ENCODE assay signal across 23 cellular contexts in the genomic region with DNA sequence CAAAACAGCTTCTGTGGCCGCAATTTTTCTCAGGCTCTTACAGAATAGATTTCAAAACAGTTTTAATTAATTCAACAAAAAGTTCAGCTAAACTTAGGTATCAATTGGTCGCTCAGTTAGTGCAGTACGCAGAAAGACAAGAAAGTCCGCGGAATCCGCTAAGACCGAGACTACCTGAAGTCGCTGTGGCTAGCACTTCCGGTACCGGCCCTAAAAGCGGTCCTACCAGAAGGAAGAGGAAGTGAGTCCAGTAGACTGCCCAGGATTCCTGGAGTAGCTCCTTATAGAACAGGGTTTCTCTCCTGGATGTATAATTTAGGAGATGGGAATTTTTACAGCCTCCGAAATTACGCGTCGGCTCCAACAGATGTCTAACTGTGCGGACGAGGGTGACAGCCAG. TPM values are rescaled to one million over a fixed set of nuclear protein-coding genes. Genes with fewer than 3 reads are reported as not detected.
DNase-seq lines count a peak whose midpoint lies in the region; ATAC-seq and TF ChIP-seq lines count a peak whose summit lies in the region.
"Had no signal": no experiment of that assay in that cellular context is flagged by ENCODE, and none has a peak within 500 bp of the region (broad histone marks: within the 10 kb centered on the region; RNA-seq: fewer than 3 reads in every experiment).

No MANE protein-coding gene starts in this region.

- H3K36me3 Mint-ChIP-seq in endodermal cell (ENCODE audit: low read depth) = no peaks in the 10 kb centered on the region
- H3K36me3 Mint-ChIP-seq: activated naive CD8-positive, alpha-beta T cell treated with anti-CD3 and anti-CD28 coated beads, Interleukin-2, amount 10 ng/mL, durations not matched to agents 7 days and 5 days; stimulated activated naive B cell treated with anti-CD40 and anti-IgM and Interleukin-4, amounts not matched to agents 10 μg/mL and 1 μg/mL and 100 μg/mL, for 72 hours had no signal

- TF ChIP-seq CTCF in endodermal cell (conservative IDR thresholded peaks at IDR 0.05) (no peak), tibial nerve (IDR thresholded peaks at IDR 0.05) (no peak), uterus (IDR thresholded peaks at IDR 0.05) (no peak)

- H3K9me3 Mint-ChIP-seq in endodermal cell = peaks cover 5% of the 10 kb centered on the region

- 39% methylated on average over 17 of the region's 17 CpGs for WGBS in right cardiac atrium
- WGBS in endodermal cell (ENCODE audit: insufficient coverage in 1 of 2, insufficient read length in 1 of 2), 2 experiments = 96 to 99% methylated on average over 15 to 17 of the region's 17 CpGs
- WGBS in tibial nerve, 2 donors = 36 to 47% methylated on average over 17 of the region's 17 CpGs

- H3K9me3 ChIP-seq in right cardiac atrium (ENCODE audit: control insufficient read depth, low read length) (peaks cover 2% of the 10 kb centered on the region), MG63 (no peaks in the 10 kb centered on the region), endodermal cell (ENCODE audit: control insufficient read depth, low read length) (no peaks in the 10 kb centered on the region), tibial nerve (peaks cover 0 to 12% (median 0%) of the 10 kb centered on the region in 4 donors), uterus (peaks cover 0 to 3% of the 10 kb centered on the region in 2 donors)

- no peak for TF ChIP-seq EP300 in tibial nerve (IDR thresholded peaks at IDR 0.05)

- H3K27ac Mint-ChIP-seq in endodermal cell = no peak overlapping the region
- H3K27ac Mint-ChIP-seq: activated CD4-positive, alpha-beta T cell treated with anti-CD3 and anti-CD28 coated beads, Interleukin-2, amount 10 ng/mL, durations not matched to agents 7 days and 5 days; activated naive CD8-positive, alpha-beta T cell treated with anti-CD3 and anti-CD28 coated beads, Interleukin-2, amount 10 ng/mL, durations not matched to agents 7 days and 5 days; naive thymus-derived CD8-positive, alpha-beta T cell; stimulated activated naive B cell treated with anti-CD40 and anti-IgM and Interleukin-4, amounts not matched to agents 10 μg/mL and 1 μg/mL and 100 μg/mL, for 72 hours; T-helper 2 cell treated with Interferon-gamma antibody and Interleukin-4, amounts not matched to agents 5 μg/mL and 100 μg/mL, for 36 hours had no signal

- H3K4me3 Mint-ChIP-seq in endodermal cell = peak overlapping the region; percentile 61
- H3K4me3 Mint-ChIP-seq: activated CD4-positive, alpha-beta T cell treated with anti-CD3 and anti-CD28 coated beads, Interleukin-2, amount 10 ng/mL, durations not matched to agents 7 days and 5 days; activated naive CD8-positive, alpha-beta T cell treated with anti-CD3 and anti-CD28 coated beads, Interleukin-2, amount 10 ng/mL, durations not matched to agents 7 days and 5 days; stimulated activated naive B cell treated with anti-CD40 and anti-IgM and Interleukin-4, amounts not matched to agents 10 μg/mL and 1 μg/mL and 100 μg/mL, for 72 hours; T-helper 2 cell treated with Interferon-gamma antibody and Interleukin-4, amounts not matched to agents 5 μg/mL and 100 μg/mL, for 36 hours had no signal

- H3K9ac ChIP-seq in endodermal cell (ENCODE audit: extremely low read depth, low read length, poor library complexity, severe bottlenecking) = no peak overlapping the region

- no peak for ATAC-seq in right cardiac atrium
- no peak for ATAC-seq in Right ventricle myocardium inferior
- ATAC-seq in HG03521 (IDR thresholded peaks at IDR 0.05; ENCODE audit: unreplicated experiment) = no peak
- ATAC-seq in GM21526 (IDR thresholded peaks at IDR 0.05; ENCODE audit: low FRiP score, unreplicated experiment) = no peak
- ATAC-seq: foreskin keratinocyte; left lobe of liver; naive thymus-derived CD8-positive, alpha-beta T cell; stimulated activated naive B cell treated with anti-CD40 and anti-IgM and Interleukin-4, amounts not matched to agents 10 μg/mL and 1 μg/mL and 100 μg/mL, for 72 hours had no signal

- no peak for TF ChIP-seq POLR2A in tibial nerve (IDR thresholded peaks at IDR 0.05)
- no peak for TF ChIP-seq POLR2A in uterus (IDR thresholded peaks at IDR 0.05)

- intact Hi-C loops in right cardiac atrium (cut with DNase I) = no loop called here
- intact Hi-C loops in Right ventricle myocardium inferior (cut with DNase I) = no loop called here
- intact Hi-C loops in uterus (cut with DNase I; ENCODE audit: low total_unique reads) = no loop called here

- peak overlapping the region; percentile 38 for H3K4me3 ChIP-seq in right cardiac atrium (ENCODE audit: low read length)
- H3K4me3 ChIP-seq in MG63 = peak overlapping the region; percentile 14
- no peak overlapping the region for H3K4me3 ChIP-seq in endodermal cell (ENCODE audit: low read length)
- H3K4me3 ChIP-seq in tibial nerve = peak overlapping the region; percentile 9 to 33 (median 20)
- H3K4me3 ChIP-seq in uterus = no peak overlapping the region

- H3K4me1 Mint-ChIP-seq in endodermal cell = no peaks in the 10 kb centered on the region
- H3K4me1 Mint-ChIP-seq: activated CD4-positive, alpha-beta T cell treated with anti-CD3 and anti-CD28 coated beads, Interleukin-2, amount 10 ng/mL, durations not matched to agents 7 days and 5 days; activated naive CD8-positive, alpha-beta T cell treated with anti-CD3 and anti-CD28 coated beads, Interleukin-2, amount 10 ng/mL, durations not matched to agents 7 days and 5 days; naive thymus-derived CD8-positive, alpha-beta T cell; stimulated activated naive B cell treated with anti-CD40 and anti-IgM and Interleukin-4, amounts not matched to agents 10 μg/mL and 1 μg/mL and 100 μg/mL, for 72 hours had no signal

- H3K27me3 Mint-ChIP-seq in endodermal cell (ENCODE audit: insufficient read depth) = peaks cover 22% of the 10 kb centered on the region

- DNase-seq in right cardiac atrium (no peak), Right ventricle myocardium inferior (ENCODE audit: missing footprints) (no peak), MG63 (no peak), endodermal cell (no peak), tibial nerve (ENCODE audit: low spot score in 2 of 2) (no peak), uterus (no peak)
- DNase-seq: activated CD4-positive, alpha-beta T cell treated with anti-CD3 and anti-CD28 coated beads, Interleukin-2, amount 10 ng/mL, durations not matched to agents 7 days and 5 days; activated naive CD8-positive, alpha-beta T cell treated with anti-CD3 and anti-CD28 coated beads, Interleukin-2, amount 10 ng/mL, durations not matched to agents 7 days and 5 days; foreskin keratinocyte; hippocampal formation; KBM-7; naive thymus-derived CD8-positive, alpha-beta T cell; NCI-H146; NCI-H524 treated with DMSO at 0.1 percent for 48 hours; stimulated activated CD4-positive, alpha-beta T cell treated with anti-CD3 and anti-CD28 coated beads, Interleukin-4, amount 100 ng/mL, for 24 hours; stimulated activated naive B cell treated with anti-CD40 and anti-IgM and Interleukin-4, amounts not matched to agents 10 μg/mL and 1 μg/mL and 100 μg/mL, for 72 hours; WERI-Rb-1 had no signal

- H3K27me3 ChIP-seq in right cardiac atrium (ENCODE audit: control insufficient read depth, insufficient read depth) = no peaks in the 10 kb centered on the region
- 0 out of 2 replicates have a peak, but pooled peaks cover 3% of the 10 kb centered on the region for H3K27me3 ChIP-seq in MG63
- no peaks in the 10 kb centered on the region for H3K27me3 ChIP-seq in endodermal cell (ENCODE audit: control insufficient read depth, insufficient read depth, low read length, poor library complexity, severe bottlenecking)
- H3K27me3 ChIP-seq in tibial nerve = no peaks in the 10 kb centered on the region
- H3K27me3 ChIP-seq in uterus = peaks cover 0 to 14% of the 10 kb centered on the region in 2 donors
- H3K27me3 ChIP-seq: foreskin keratinocyte had no signal

- H3K27ac ChIP-seq in right cardiac atrium (ENCODE audit: low read length) (no peak overlapping the region), endodermal cell (ENCODE audit: low read depth, low read length) (no peak overlapping the region), tibial nerve (no peak overlapping the region), uterus (no peak overlapping the region)
- H3K27ac ChIP-seq: epithelial cell of prostate, foreskin keratinocyte, WERI-Rb-1 had no signal

- H3K36me3 ChIP-seq in MG63 (no peaks in the 10 kb centered on the region), endodermal cell (ENCODE audit: control insufficient read depth, insufficient read depth, low read length) (no peaks in the 10 kb centered on the region), tibial nerve (no peaks in the 10 kb centered on the region), uterus (no peaks in the 10 kb centered on the region)
- H3K36me3 ChIP-seq: WERI-Rb-1 had no signal

- H3K4me1 ChIP-seq in right cardiac atrium (ENCODE audit: control insufficient read depth, insufficient read depth, low read length) = no peaks in the 10 kb centered on the region
- no peaks in the 10 kb centered on the region for H3K4me1 ChIP-seq in endodermal cell (ENCODE audit: control insufficient read depth, insufficient read depth, low read length)
- H3K4me1 ChIP-seq in tibial nerve = peaks cover 0 to 6% (median 0%) of the 10 kb centered on the region in 4 donors
- H3K4me1 ChIP-seq in uterus = no peaks in the 10 kb centered on the region
- H3K4me1 ChIP-seq: foreskin keratinocyte had no signal

RNA-seq across cellular contexts. Expression of a gene that starts 16.6 kb away (rescaled TPM):
- total RNA-seq in right cardiac atrium = 1 to 10 TPM; 1.4 to 1.9 (median 1.5) TPM
- polyA plus RNA-seq in right cardiac atrium = 0.59 TPM
- 1.7 TPM for total RNA-seq in Right ventricle myocardium inferior
- total RNA-seq in MG63 (2014; rRNA removed; shearing (Covaris generic); ENCODE audit: low replicate concordance) = 6.0 and 7.0 TPM in 2 replicates
- total RNA-seq in endodermal cell = 10 to 100 TPM; 28.4 to 32.1 TPM
- polyA plus RNA-seq in endodermal cell (2013, experiment 1 of 2) = 29.2 TPM
- 28.6 TPM for polyA plus RNA-seq in endodermal cell (2013, experiment 2 of 2)
- 1 to 10 TPM; 1.7 to 7.5 (median 4.6) TPM for total RNA-seq in tibial nerve
- 1 to 10 TPM in 3 of 4 donors, not detected in 1; 2.3 to 8.4 (median 4.9) TPM for total RNA-seq in uterus
- total RNA-seq: activated CD4-positive, alpha-beta T cell treated with anti-CD3 and anti-CD28 coated beads, Interleukin-2, amount 10 ng/mL, durations not matched to agents 7 days and 5 days; activated naive CD8-positive, alpha-beta T cell treated with anti-CD3 and anti-CD28 coated beads, Interleukin-2, amount 10 ng/mL, durations not matched to agents 7 days and 5 days; naive thymus-derived CD8-positive, alpha-beta T cell had no signal

RNA-seq across cellular contexts. Expression of a gene that starts 22.4 kb away (rescaled TPM):
- 1 to 10 TPM in 3 of 4 donors, under 1 TPM in 1; 0.94 to 1.7 (median 1.4) TPM for total RNA-seq in right cardiac atrium
- 0.61 TPM for polyA plus RNA-seq in right cardiac atrium
- 0.70 TPM for total RNA-seq in Right ventricle myocardium inferior
- total RNA-seq in MG63 (2014; rRNA removed; shearing (Covaris generic); ENCODE audit: low replicate concordance) = not detected in 2 replicates
- 10 to 100 TPM in 1 of 2 donors, 1 to 10 TPM in 1; 4.3 to 17.7 TPM for total RNA-seq in endodermal cell
- 2.6 TPM for polyA plus RNA-seq in endodermal cell (2013, experiment 1 of 2)
- 2.9 TPM for polyA plus RNA-seq in endodermal cell (2013, experiment 2 of 2)
- total RNA-seq in tibial nerve = 1 to 10 TPM; 3.9 to 7.4 (median 4.9) TPM
- 1 to 10 TPM; 1.0 to 6.9 (median 2.8) TPM for total RNA-seq in uterus
- total RNA-seq: activated CD4-positive, alpha-beta T cell treated with anti-CD3 and anti-CD28 coated beads, Interleukin-2, amount 10 ng/mL, durations not matched to agents 7 days and 5 days; activated naive CD8-positive, alpha-beta T cell treated with anti-CD3 and anti-CD28 coated beads, Interleukin-2, amount 10 ng/mL, durations not matched to agents 7 days and 5 days; naive thymus-derived CD8-positive, alpha-beta T cell had no signal
- polyA plus RNA-seq: naive thymus-derived CD8-positive, alpha-beta T cell had no signal

RNA-seq across cellular contexts. Expression of a gene that starts 26.7 kb away (rescaled TPM):
- total RNA-seq in right cardiac atrium = not detected
- polyA plus RNA-seq in right cardiac atrium = not detected
- total RNA-seq in Right ventricle myocardium inferior = not detected
- total RNA-seq in MG63 (2014; rRNA removed; shearing (Covaris generic); ENCODE audit: low replicate concordance) = not detected in 2 replicates
- total RNA-seq in endodermal cell = under 1 TPM in 1 of 2 donors, not detected in 1; 0.04 TPM
- polyA plus RNA-seq in endodermal cell (2013, experiment 1 of 2) = 0.04 TPM
- polyA plus RNA-seq in endodermal cell (2013, experiment 2 of 2) = not detected
- under 1 TPM in 1 of 4 donors, not detected in 3; 0.21 TPM for total RNA-seq in tibial nerve
- total RNA-seq in uterus = under 1 TPM in 1 of 4 donors, not detected in 3; 0.28 TPM
- total RNA-seq: activated CD4-positive, alpha-beta T cell treated with anti-CD3 and anti-CD28 coated beads, Interleukin-2, amount 10 ng/mL, durations not matched to agents 7 days and 5 days; activated naive CD8-positive, alpha-beta T cell treated with anti-CD3 and anti-CD28 coated beads, Interleukin-2, amount 10 ng/mL, durations not matched to agents 7 days and 5 days; foreskin keratinocyte; left lobe of liver; naive thymus-derived CD8-positive, alpha-beta T cell had no signal
- polyA plus RNA-seq: AG04450; foreskin keratinocyte; naive thymus-derived CD8-positive, alpha-beta T cell had no signal

RNA-seq across cellular contexts. Expression of a gene that starts 43.8 kb away (rescaled TPM):
- total RNA-seq in right cardiac atrium = 1 to 10 TPM; 2.6 to 3.6 (median 3.1) TPM
- 1.3 TPM for polyA plus RNA-seq in right cardiac atrium
- 1.5 TPM for total RNA-seq in Right ventricle myocardium inferior
- total RNA-seq in MG63 (2014; rRNA removed; shearing (Covaris generic); ENCODE audit: low replicate concordance) = not detected in 2 replicates
- 1 to 10 TPM; 1.7 to 3.3 TPM for total RNA-seq in endodermal cell
- 1.0 TPM for polyA plus RNA-seq in endodermal cell (2013, experiment 1 of 2)
- polyA plus RNA-seq in endodermal cell (2013, experiment 2 of 2) = 1.2 TPM
- 10 to 100 TPM in 3 of 4 donors, 1 to 10 TPM in 1; 7.3 to 19.8 (median 14.8) TPM for total RNA-seq in tibial nerve
- 10 to 100 TPM in 1 of 4 donors, 1 to 10 TPM in 2, under 1 TPM in 1; 0.59 to 10.5 (median 6.0) TPM for total RNA-seq in uterus
- total RNA-seq: activated CD4-positive, alpha-beta T cell treated with anti-CD3 and anti-CD28 coated beads, Interleukin-2, amount 10 ng/mL, durations not matched to agents 7 days and 5 days; activated naive CD8-positive, alpha-beta T cell treated with anti-CD3 and anti-CD28 coated beads, Interleukin-2, amount 10 ng/mL, durations not matched to agents 7 days and 5 days; foreskin keratinocyte; naive thymus-derived CD8-positive, alpha-beta T cell had no signal
- polyA plus RNA-seq: naive thymus-derived CD8-positive, alpha-beta T cell had no signal

RNA-seq across cellular contexts. Expression of a gene that starts 57.2 kb away (rescaled TPM):
- 1 to 10 TPM; 2.5 to 3.1 (median 2.7) TPM for total RNA-seq in right cardiac atrium
- polyA plus RNA-seq in right cardiac atrium = 1.3 TPM
- total RNA-seq in Right ventricle myocardium inferior = 1.6 TPM
- total RNA-seq in MG63 (2014; rRNA removed; shearing (Covaris generic); ENCODE audit: low replicate concordance) = 2.3 TPM in 1 of 2 replicates, not detected in the other
- 10 to 100 TPM in 1 of 2 donors, 1 to 10 TPM in 1; 2.4 to 43.5 TPM for total RNA-seq in endodermal cell
- polyA plus RNA-seq in endodermal cell (2013, experiment 1 of 2) = 0.46 TPM
- 0.79 TPM for polyA plus RNA-seq in endodermal cell (2013, experiment 2 of 2)
- total RNA-seq in tibial nerve = 10 to 100 TPM in 2 of 4 donors, 1 to 10 TPM in 2; 5.9 to 15.5 (median 9.6) TPM
- 10 to 100 TPM in 3 of 4 donors, 1 to 10 TPM in 1; 1.2 to 16.4 (median 12.6) TPM for total RNA-seq in uterus
- total RNA-seq: activated CD4-positive, alpha-beta T cell treated with anti-CD3 and anti-CD28 coated beads, Interleukin-2, amount 10 ng/mL, durations not matched to agents 7 days and 5 days; activated naive CD8-positive, alpha-beta T cell treated with anti-CD3 and anti-CD28 coated beads, Interleukin-2, amount 10 ng/mL, durations not matched to agents 7 days and 5 days had no signal
- polyA plus RNA-seq: naive thymus-derived CD8-positive, alpha-beta T cell had no signal

Comparison
In these comparisons a context has a peak if more than half of its experiments do, and no peak if none do; other contexts are left out.
1. H3K4me3 ChIP-seq: peak in right cardiac atrium (single experiment), MG63 (single experiment) and tibial nerve (4 of 4); none in endodermal cell (single experiment) and uterus (0 of 2).